ENCODE assay signal across 1 cellular context in genomic region chr17:77451271-77451893, GRCh38.
TF ChIP-seq lines count a peak whose summit lies in the region.

No MANE protein-coding gene starts in this region.

TF ChIP-seq in HEK293, 187 proteins besides CTCF, POLR2A, EP300 and RAD21 (continued from another document and continues in another):
- TF ChIP-seq, protein P1, sequence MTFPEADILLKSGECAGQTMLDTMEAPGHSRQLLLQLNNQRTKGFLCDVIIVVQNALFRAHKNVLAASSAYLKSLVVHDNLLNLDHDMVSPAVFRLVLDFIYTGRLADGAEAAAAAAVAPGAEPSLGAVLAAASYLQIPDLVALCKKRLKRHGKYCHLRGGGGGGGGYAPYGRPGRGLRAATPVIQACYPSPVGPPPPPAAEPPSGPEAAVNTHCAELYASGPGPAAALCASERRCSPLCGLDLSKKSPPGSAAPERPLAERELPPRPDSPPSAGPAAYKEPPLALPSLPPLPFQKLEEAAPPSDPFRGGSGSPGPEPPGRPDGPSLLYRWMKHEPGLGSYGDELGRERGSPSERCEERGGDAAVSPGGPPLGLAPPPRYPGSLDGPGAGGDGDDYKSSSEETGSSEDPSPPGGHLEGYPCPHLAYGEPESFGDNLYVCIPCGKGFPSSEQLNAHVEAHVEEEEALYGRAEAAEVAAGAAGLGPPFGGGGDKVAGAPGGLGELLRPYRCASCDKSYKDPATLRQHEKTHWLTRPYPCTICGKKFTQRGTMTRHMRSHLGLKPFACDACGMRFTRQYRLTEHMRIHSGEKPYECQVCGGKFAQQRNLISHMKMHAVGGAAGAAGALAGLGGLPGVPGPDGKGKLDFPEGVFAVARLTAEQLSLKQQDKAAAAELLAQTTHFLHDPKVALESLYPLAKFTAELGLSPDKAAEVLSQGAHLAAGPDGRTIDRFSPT (tag by site-specific recombination; IDR thresholded peaks at IDR 0.05): peak; percentile 38; the same call in 1 of the 2 replicates
- TF ChIP-seq PRDM10 (tag by site-specific recombination; IDR thresholded peaks at IDR 0.05): peak; percentile 22; the same call in 1 of the 2 replicates
- peak; percentile 47; the same call in 1 of the 2 replicates for TF ChIP-seq KLF1 (tag by site-specific recombination; IDR thresholded peaks at IDR 0.05)
- TF ChIP-seq MYNN (tag by site-specific recombination; IDR thresholded peaks at IDR 0.05; ENCODE audit: borderline replicate concordance): no peak
- no peak for TF ChIP-seq ZBTB1 (tag by site-specific recombination; IDR thresholded peaks at IDR 0.05)
- TF ChIP-seq, protein P2, sequence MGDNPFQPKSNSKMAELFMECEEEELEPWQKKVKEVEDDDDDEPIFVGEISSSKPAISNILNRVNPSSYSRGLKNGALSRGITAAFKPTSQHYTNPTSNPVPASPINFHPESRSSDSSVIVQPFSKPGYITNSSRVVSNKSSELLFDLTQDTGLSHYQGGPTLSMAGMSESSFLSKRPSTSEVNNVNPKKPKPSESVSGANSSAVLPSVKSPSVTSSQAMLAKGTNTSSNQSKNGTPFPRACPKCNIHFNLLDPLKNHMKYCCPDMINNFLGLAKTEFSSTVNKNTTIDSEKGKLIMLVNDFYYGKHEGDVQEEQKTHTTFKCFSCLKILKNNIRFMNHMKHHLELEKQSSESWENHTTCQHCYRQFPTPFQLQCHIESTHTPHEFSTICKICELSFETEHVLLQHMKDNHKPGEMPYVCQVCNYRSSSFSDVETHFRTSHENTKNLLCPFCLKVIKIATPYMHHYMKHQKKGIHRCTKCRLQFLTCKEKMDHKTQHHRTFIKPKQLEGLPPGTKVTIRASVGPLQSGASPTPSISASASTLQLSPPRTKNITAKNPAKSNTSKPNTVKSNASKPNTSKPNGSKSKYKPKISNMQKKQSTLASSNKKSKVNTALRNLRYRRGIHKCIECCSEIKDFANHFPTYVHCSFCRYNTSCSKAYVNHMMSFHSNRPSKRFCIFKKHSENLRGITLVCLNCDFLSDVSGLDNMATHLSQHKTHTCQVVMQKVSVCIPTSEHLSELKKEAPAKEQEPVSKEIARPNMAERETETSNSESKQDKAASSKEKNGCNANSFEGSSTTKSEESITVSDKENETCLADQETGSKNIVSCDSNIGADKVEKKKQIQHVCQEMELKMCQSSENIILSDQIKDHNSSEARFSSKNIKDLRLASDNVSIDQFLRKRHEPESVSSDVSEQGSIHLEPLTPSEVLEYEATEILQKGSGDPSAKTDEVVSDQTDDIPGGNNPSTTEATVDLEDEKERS (tag by site-specific recombination; IDR thresholded peaks at IDR 0.05): no peak
- no peak for TF ChIP-seq ZNF140 (tag by site-specific recombination; IDR thresholded peaks at IDR 0.05)
- TF ChIP-seq TCF7L2 (IDR thresholded peaks at IDR 0.05; ENCODE audit: borderline replicate concordance, low read depth, low read length): peak; percentile 96
- peak; percentile 21; the same call in 1 of the 2 replicates for TF ChIP-seq ZNF341 (tag by site-specific recombination; IDR thresholded peaks at IDR 0.05; ENCODE audit: low read depth)
- no peak for TF ChIP-seq ZNF19 (tag by site-specific recombination; IDR thresholded peaks at IDR 0.05; ENCODE audit: low read depth)
- peak; percentile 73; the same call in 1 of the 2 replicates for TF ChIP-seq WT1 (tag by site-specific recombination; IDR thresholded peaks at IDR 0.05)
- TF ChIP-seq ZIC2 (tag by site-specific recombination; IDR thresholded peaks at IDR 0.05): peak; percentile 89
- TF ChIP-seq SP3 (tag by site-specific recombination; IDR thresholded peaks at IDR 0.05): peak; percentile 36; the same call in 1 of the 2 replicates
- peak; percentile 72; the same call in 1 of the 2 replicates for TF ChIP-seq GLIS2 (tag by site-specific recombination; IDR thresholded peaks at IDR 0.05)
- TF ChIP-seq SP7 (tag by site-specific recombination; IDR thresholded peaks at IDR 0.05): peak; percentile 56
- TF ChIP-seq, protein P3, sequence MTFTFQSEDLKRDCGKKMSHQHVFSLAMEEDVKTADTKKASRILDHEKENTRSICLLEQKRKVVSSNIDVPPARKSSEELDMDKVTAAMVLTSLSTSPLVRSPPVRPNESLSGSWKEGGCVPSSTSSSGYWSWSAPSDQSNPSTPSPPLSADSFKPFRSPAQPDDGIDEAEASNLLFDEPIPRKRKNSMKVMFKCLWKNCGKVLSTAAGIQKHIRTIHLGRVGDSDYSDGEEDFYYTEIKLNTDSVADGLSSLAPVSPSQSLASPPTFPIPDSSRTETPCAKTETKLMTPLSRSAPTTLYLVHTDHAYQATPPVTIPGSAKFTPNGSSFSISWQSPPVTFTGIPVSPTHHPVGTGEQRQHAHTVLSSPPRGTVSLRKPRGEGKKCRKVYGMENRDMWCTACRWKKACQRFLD (tag by site-specific recombination; IDR thresholded peaks at IDR 0.05): no peak
- peak; percentile 75 for TF ChIP-seq ZFHX2 (tag by site-specific recombination; conservative IDR thresholded peaks at IDR 0.05)
- TF ChIP-seq ZNF701 (tag by site-specific recombination; IDR thresholded peaks at IDR 0.05): no peak
- TF ChIP-seq GLIS1 (tag by site-specific recombination; IDR thresholded peaks at IDR 0.05): peak; percentile 62; the same call in 1 of the 2 replicates
- peak; percentile 64 for TF ChIP-seq ZNF335 (tag by site-specific recombination; conservative IDR thresholded peaks at IDR 0.05)
- no peak for TF ChIP-seq ZNF660 (tag by site-specific recombination; IDR thresholded peaks at IDR 0.05)
- peak; percentile 72 for TF ChIP-seq SP2 (tag by site-specific recombination; IDR thresholded peaks at IDR 0.05)
- no peak for TF ChIP-seq PRDM2 (tag by site-specific recombination; IDR thresholded peaks at IDR 0.05; ENCODE audit: borderline replicate concordance)
- TF ChIP-seq ZSCAN16 (tag by site-specific recombination; IDR thresholded peaks at IDR 0.05): no peak
- 0 out of 2 replicates have a peak, but pooled peaks have one; percentile 41 for TF ChIP-seq HOXD13 (CRISPR knock-in tag; IDR thresholded peaks at IDR 0.05; ENCODE audit: borderline replicate concordance)
- no peak for TF ChIP-seq ZNF558 (tag by site-specific recombination; IDR thresholded peaks at IDR 0.05)
- peak; percentile 56; the same call in 1 of the 2 replicates for TF ChIP-seq ZBTB20 (tag by site-specific recombination; IDR thresholded peaks at IDR 0.05)
- no peak for TF ChIP-seq ZNF138 (tag by site-specific recombination; IDR thresholded peaks at IDR 0.05; ENCODE audit: borderline replicate concordance)
- no peak for TF ChIP-seq ZNF544 (tag by site-specific recombination; IDR thresholded peaks at IDR 0.05)
- TF ChIP-seq, protein P4, sequence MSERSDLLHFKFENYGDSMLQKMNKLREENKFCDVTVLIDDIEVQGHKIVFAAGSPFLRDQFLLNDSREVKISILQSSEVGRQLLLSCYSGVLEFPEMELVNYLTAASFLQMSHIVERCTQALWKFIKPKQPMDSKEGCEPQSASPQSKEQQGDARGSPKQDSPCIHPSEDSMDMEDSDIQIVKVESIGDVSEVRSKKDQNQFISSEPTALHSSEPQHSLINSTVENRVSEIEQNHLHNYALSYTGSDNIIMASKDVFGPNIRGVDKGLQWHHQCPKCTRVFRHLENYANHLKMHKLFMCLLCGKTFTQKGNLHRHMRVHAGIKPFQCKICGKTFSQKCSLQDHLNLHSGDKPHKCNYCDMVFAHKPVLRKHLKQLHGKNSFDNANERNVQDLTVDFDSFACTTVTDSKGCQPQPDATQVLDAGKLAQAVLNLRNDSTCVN (tag by site-specific recombination; optimal IDR thresholded peaks at IDR 0.05): peak; percentile 55
- peak; percentile 63; the same call in 1 of the 2 replicates for TF ChIP-seq IKZF3 (tag by site-specific recombination; IDR thresholded peaks at IDR 0.05)
- no peak for TF ChIP-seq ELK4 (IDR thresholded peaks at IDR 0.05; ENCODE audit: borderline replicate concordance, low read depth, low read length)
- TF ChIP-seq ZNF302 (tag by site-specific recombination; IDR thresholded peaks at IDR 0.05; ENCODE audit: low read depth): no peak
- peak; percentile 77 for TF ChIP-seq ZBTB48 (tag by site-specific recombination; IDR thresholded peaks at IDR 0.05)
- no peak for TF ChIP-seq KLF10 (tag by site-specific recombination; IDR thresholded peaks at IDR 0.05)
- TF ChIP-seq ZNF391 (tag by site-specific recombination; IDR thresholded peaks at IDR 0.05; ENCODE audit: borderline replicate concordance, low read depth): no peak
- TF ChIP-seq KLF9 (tag by site-specific recombination; IDR thresholded peaks at IDR 0.05; ENCODE audit: low read depth): peak; percentile 70
- TF ChIP-seq, protein P5, sequence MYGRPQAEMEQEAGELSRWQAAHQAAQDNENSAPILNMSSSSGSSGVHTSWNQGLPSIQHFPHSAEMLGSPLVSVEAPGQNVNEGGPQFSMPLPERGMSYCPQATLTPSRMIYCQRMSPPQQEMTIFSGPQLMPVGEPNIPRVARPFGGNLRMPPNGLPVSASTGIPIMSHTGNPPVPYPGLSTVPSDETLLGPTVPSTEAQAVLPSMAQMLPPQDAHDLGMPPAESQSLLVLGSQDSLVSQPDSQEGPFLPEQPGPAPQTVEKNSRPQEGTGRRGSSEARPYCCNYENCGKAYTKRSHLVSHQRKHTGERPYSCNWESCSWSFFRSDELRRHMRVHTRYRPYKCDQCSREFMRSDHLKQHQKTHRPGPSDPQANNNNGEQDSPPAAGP (tag by site-specific recombination; IDR thresholded peaks at IDR 0.05): peak; percentile 83
- no peak for TF ChIP-seq ZNF350 (tag by site-specific recombination; IDR thresholded peaks at IDR 0.05)
